29 cellular contexts compared by ENCODE assay signal in the genomic region with DNA sequence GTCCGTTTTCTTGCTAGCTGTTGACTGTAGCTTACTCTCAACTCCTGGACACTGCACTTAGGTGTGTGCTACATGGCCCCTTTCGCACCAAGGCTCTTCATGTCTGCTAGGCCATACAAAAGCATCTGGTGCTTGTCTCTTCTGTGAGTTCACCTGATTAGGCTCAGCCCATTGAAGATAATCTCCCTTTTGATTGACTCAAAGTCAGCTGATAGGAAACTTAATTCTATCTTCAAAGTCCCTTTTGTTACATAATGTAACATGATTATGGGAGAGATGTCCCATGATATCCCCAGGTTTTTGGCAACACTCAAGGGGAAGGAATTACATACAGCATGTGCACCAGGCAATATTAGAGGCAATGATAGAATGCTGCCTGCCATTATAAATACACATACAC.
"Had no signal": no experiment of that assay in that cellular context is flagged by ENCODE, and none has a peak within 500 bp of the region (broad histone marks: within the 10 kb centered on the region; RNA-seq: fewer than 3 reads in every experiment).

No MANE protein-coding gene starts in this region.

- H3K27ac Mint-ChIP-seq: natural killer cell; nephron; neural progenitor cell; progenitor cell of endocrine pancreas; stimulated activated memory B cell treated with anti-CD40 and anti-IgM and Interleukin-4, amounts not matched to agents 10 μg/mL and 1 μg/mL and 100 μg/mL, for 72 hours; stimulated activated naive CD8-positive, alpha-beta T cell treated with anti-CD3 and anti-CD28 coated beads, Interleukin-15, amount 100 ng/mL, for 72 hours; type B pancreatic cell had no signal

- DNase-seq: natural killer cell; occipital lobe; ovary; posterior cingulate gyrus; psoas muscle; right cardiac atrium; right lobe of liver; sigmoid colon; small intestine; stimulated activated CD4-positive, alpha-beta T cell treated with anti-CD3 and anti-CD28 coated beads, Interleukin-15, amount 100 ng/mL, for 24 hours; stimulated activated CD4-positive, alpha-beta T cell treated with anti-CD3 and anti-CD28 coated beads, Interleukin-2, amount 100 ng/mL, for 24 hours; stimulated activated CD4-positive, alpha-beta T cell treated with anti-CD3 and anti-CD28 coated beads, Interleukin-2, amount 100 ng/mL, for 48 hours; stimulated activated CD4-positive, alpha-beta T cell treated with anti-CD3 and anti-CD28 coated beads, Interleukin-4, amount 100 ng/mL, for 24 hours; stimulated activated naive CD4-positive, alpha-beta T cell; stimulated activated naive CD8-positive, alpha-beta T cell treated with anti-CD3 and anti-CD28 coated beads, Interleukin-15, amount 100 ng/mL, for 72 hours; stimulated activated naive CD8-positive, alpha-beta T cell treated with anti-CD3 and anti-CD28 coated beads, Interleukin-15, Interleukin-2, amounts not matched to agents 100 U/mL and 50 U/mL, for 24 hours; substantia nigra; testis; tibial artery; transverse colon; upper lobe of right lung; uterus had no signal

- FAIRE-seq: small intestine had no signal

- H3K4me3 Mint-ChIP-seq: natural killer cell; nephron; neural progenitor cell; stimulated activated memory B cell treated with anti-CD40 and anti-IgM and Interleukin-4, amounts not matched to agents 10 μg/mL and 1 μg/mL and 100 μg/mL, for 72 hours; stimulated activated naive CD8-positive, alpha-beta T cell treated with anti-CD3 and anti-CD28 coated beads, Interleukin-15, amount 100 ng/mL, for 72 hours; type B pancreatic cell had no signal

- H3K27ac ChIP-seq: neural progenitor cell, ovary, parathyroid adenoma, psoas muscle, right lobe of liver, sigmoid colon, suprapubic skin, testis, transverse colon, upper lobe of right lung, uterus had no signal

- H3K27me3 ChIP-seq: neural progenitor cell, ovary, right lobe of liver, sigmoid colon, suprapubic skin, testis, tibial artery, transverse colon, upper lobe of right lung, uterus had no signal

- H3K36me3 Mint-ChIP-seq: natural killer cell; neural progenitor cell; stimulated activated memory B cell treated with anti-CD40 and anti-IgM and Interleukin-4, amounts not matched to agents 10 μg/mL and 1 μg/mL and 100 μg/mL, for 72 hours; type B pancreatic cell had no signal

- H3K36me3 ChIP-seq: neural progenitor cell, ovary, right lobe of liver, sigmoid colon, suprapubic skin, tibial artery, transverse colon, upper lobe of right lung, uterus had no signal

- H3K4me2 ChIP-seq: neural progenitor cell had no signal

- H3K9ac ChIP-seq: neural progenitor cell, parathyroid adenoma had no signal

- H3K4me3 ChIP-seq: neural progenitor cell, ovary, psoas muscle, right lobe of liver, sigmoid colon, suprapubic skin, testis, tibial artery, transverse colon, upper lobe of right lung, uterus had no signal

- H2AFZ ChIP-seq: neural progenitor cell, parathyroid adenoma had no signal

- H3K4me1 ChIP-seq: neural progenitor cell, parathyroid adenoma, psoas muscle, right lobe of liver, sigmoid colon, suprapubic skin, testis, transverse colon, uterus had no signal

- ATAC-seq: natural killer cell; psoas muscle; right cardiac atrium; right lobe of liver; stimulated activated memory B cell treated with anti-CD40 and anti-IgM and Interleukin-4, amounts not matched to agents 10 μg/mL and 1 μg/mL and 100 μg/mL, for 72 hours; stimulated activated naive CD8-positive, alpha-beta T cell treated with anti-CD3 and anti-CD28 coated beads, Interleukin-15, amount 100 ng/mL, for 72 hours; stimulated activated naive CD8-positive, alpha-beta T cell treated with anti-CD3 and anti-CD28 coated beads, Interleukin-15, Interleukin-2, amounts not matched to agents 100 U/mL and 50 U/mL, for 24 hours; upper lobe of right lung had no signal

- H3K79me2 ChIP-seq: parathyroid adenoma had no signal

- H3K27me3 Mint-ChIP-seq: progenitor cell of endocrine pancreas; stimulated activated memory B cell treated with anti-CD40 and anti-IgM and Interleukin-4, amounts not matched to agents 10 μg/mL and 1 μg/mL and 100 μg/mL, for 72 hours; stimulated activated naive CD8-positive, alpha-beta T cell treated with anti-CD3 and anti-CD28 coated beads, Interleukin-15, amount 100 ng/mL, for 72 hours had no signal

- H3K4me1 Mint-ChIP-seq: natural killer cell; nephron; stimulated activated memory B cell treated with anti-CD40 and anti-IgM and Interleukin-4, amounts not matched to agents 10 μg/mL and 1 μg/mL and 100 μg/mL, for 72 hours; stimulated activated naive CD8-positive, alpha-beta T cell treated with anti-CD3 and anti-CD28 coated beads, Interleukin-15, amount 100 ng/mL, for 72 hours had no signal

- H3K9me3 ChIP-seq: ovary, psoas muscle, right lobe of liver, sigmoid colon, suprapubic skin, testis, tibial artery, transverse colon, upper lobe of right lung, uterus had no signal
